Comparison of ENCODE assay signal across 1 cellular context in the genomic region with DNA sequence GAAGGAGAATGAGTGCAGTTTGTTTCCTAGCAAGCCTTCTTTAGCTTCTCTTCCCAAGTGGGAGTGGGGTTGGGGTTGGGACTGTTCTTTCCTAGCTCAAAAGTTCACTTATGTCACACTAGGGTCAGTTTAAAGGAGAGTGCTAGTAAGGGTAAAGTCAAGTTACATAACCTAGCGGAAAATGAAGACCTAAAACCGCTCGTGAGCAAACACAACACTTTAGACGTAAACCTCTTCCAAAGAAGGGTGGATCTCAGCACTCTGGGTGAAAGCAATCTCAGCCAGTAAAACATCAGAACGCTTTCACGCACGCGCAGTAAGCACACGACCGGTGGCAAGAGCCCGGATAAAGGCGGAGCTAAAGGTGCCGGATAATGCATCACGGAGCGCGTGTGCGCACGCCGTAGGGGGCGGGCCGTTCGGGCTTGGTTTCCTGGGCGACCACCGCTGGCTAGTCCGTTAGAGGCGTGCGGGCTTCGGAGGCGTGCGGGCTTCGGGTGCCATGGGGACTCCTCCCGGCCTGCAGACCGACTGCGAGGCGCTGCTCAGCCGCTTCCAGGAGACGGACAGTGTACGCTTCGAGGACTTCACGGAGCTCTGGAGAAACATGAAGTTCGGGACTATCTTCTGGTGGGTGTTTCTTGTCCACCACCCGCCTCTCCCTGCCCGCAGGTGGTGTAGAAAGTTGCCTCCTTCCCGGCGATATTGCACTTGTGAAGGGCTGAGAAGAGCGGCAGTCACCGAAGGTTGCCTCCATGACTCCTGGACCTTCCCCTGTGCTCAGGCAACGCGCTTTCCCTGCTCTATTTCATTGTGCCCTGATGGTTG.
TF ChIP-seq lines count a peak whose summit lies in the region.

SNAPC1 (plus strand) TSS at position 462 of the 828 bp plus-strand sequence; CDS start at position 503, 41 bp downstream.

TF ChIP-seq in HepG2, 621 proteins besides CTCF, POLR2A, EP300 and RAD21 (continued from another document and continues in another):
- TF ChIP-seq ARID4A (CRISPR knock-in tag; IDR thresholded peaks at IDR 0.05; ENCODE audit: borderline replicate concordance) = peak; percentile 85; the same call in 1 of the 2 replicates
- TF ChIP-seq MLXIP (CRISPR knock-in tag; IDR thresholded peaks at IDR 0.05; ENCODE audit: borderline replicate concordance) = no peak
- TF ChIP-seq, protein P1, sequence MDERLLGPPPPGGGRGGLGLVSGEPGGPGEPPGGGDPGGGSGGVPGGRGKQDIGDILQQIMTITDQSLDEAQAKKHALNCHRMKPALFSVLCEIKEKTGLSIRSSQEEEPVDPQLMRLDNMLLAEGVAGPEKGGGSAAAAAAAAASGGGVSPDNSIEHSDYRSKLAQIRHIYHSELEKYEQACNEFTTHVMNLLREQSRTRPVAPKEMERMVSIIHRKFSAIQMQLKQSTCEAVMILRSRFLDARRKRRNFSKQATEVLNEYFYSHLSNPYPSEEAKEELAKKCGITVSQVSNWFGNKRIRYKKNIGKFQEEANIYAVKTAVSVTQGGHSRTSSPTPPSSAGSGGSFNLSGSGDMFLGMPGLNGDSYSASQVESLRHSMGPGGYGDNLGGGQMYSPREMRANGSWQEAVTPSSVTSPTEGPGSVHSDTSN (CRISPR knock-in tag; IDR thresholded peaks at IDR 0.05) = no peak
- peak; percentile 98 for TF ChIP-seq ZNF331 (CRISPR knock-in tag; IDR thresholded peaks at IDR 0.05)
- 0 out of 2 replicates have a peak, but pooled peaks have one; percentile 55 for TF ChIP-seq SNAI1 (CRISPR knock-in tag; IDR thresholded peaks at IDR 0.05; ENCODE audit: borderline replicate concordance)
- TF ChIP-seq CREBL2 (CRISPR knock-in tag; IDR thresholded peaks at IDR 0.05; ENCODE audit: borderline replicate concordance) = no peak
- TF ChIP-seq ZBTB4 (CRISPR knock-in tag; IDR thresholded peaks at IDR 0.05; ENCODE audit: borderline replicate concordance) = peak; percentile 45; the same call in 1 of the 2 replicates
- TF ChIP-seq, protein P2, sequence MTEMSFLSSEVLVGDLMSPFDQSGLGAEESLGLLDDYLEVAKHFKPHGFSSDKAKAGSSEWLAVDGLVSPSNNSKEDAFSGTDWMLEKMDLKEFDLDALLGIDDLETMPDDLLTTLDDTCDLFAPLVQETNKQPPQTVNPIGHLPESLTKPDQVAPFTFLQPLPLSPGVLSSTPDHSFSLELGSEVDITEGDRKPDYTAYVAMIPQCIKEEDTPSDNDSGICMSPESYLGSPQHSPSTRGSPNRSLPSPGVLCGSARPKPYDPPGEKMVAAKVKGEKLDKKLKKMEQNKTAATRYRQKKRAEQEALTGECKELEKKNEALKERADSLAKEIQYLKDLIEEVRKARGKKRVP (CRISPR knock-in tag; IDR thresholded peaks at IDR 0.05) = 0 out of 4 replicates have a peak, but pooled peaks of 1 of the 2 experiments have one; percentile 51
- TF ChIP-seq ELF3 (CRISPR knock-in tag; IDR thresholded peaks at IDR 0.05) = peak; percentile 14; the same call in 1 of the 2 replicates
- TF ChIP-seq, protein P3, sequence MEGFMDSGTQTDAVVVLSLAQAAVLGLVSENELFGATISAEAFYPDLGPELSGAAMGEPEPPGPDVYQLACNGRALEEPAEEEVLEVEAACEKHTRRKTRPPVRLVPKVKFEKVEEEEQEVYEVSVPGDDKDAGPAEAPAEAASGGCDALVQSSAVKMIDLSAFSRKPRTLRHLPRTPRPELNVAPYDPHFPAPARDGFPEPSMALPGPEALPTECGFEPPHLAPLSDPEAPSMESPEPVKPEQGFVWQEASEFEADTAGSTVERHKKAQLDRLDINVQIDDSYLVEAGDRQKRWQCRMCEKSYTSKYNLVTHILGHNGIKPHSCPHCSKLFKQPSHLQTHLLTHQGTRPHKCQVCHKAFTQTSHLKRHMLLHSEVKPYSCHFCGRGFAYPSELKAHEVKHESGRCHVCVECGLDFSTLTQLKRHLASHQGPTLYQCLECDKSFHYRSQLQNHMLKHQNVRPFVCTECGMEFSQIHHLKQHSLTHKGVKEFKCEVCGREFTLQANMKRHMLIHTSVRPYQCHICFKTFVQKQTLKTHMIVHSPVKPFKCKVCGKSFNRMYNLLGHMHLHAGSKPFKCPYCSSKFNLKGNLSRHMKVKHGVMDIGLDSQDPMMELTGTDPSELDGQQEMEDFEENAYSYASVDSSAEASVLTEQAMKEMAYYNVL (CRISPR knock-in tag; IDR thresholded peaks at IDR 0.05; ENCODE audit: borderline replicate concordance) = 0 out of 2 replicates have a peak, but pooled peaks have one; percentile 49
- peak; percentile 87; the same call in 1 of the 2 replicates for TF ChIP-seq MXD1 (CRISPR knock-in tag; IDR thresholded peaks at IDR 0.05)
- peak; percentile 77 for TF ChIP-seq TGIF2 (CRISPR knock-in tag; IDR thresholded peaks at IDR 0.05)
- TF ChIP-seq NAIF1 (CRISPR knock-in tag; IDR thresholded peaks at IDR 0.05; ENCODE audit: borderline replicate concordance) = peak; percentile 73
- peak; percentile 27; the same call in 1 of the 2 replicates for TF ChIP-seq NFKB2 (CRISPR knock-in tag; IDR thresholded peaks at IDR 0.05; ENCODE audit: borderline replicate concordance)
- TF ChIP-seq ZFP36L2 (CRISPR knock-in tag; IDR thresholded peaks at IDR 0.05) = no peak
- TF ChIP-seq ZFX (CRISPR knock-in tag; IDR thresholded peaks at IDR 0.05; ENCODE audit: low read depth) = peak; percentile 63; the same call in 1 of the 2 replicates
- 0 out of 2 replicates have a peak, but pooled peaks have one; percentile 25 for TF ChIP-seq BCL6 (CRISPR knock-in tag; IDR thresholded peaks at IDR 0.05)
- 0 out of 2 replicates have a peak, but pooled peaks have one; percentile 28 for TF ChIP-seq KMT2A (CRISPR knock-in tag; IDR thresholded peaks at IDR 0.05)
- TF ChIP-seq MEF2D (CRISPR knock-in tag; IDR thresholded peaks at IDR 0.05) = peak; percentile 51
- 0 out of 2 replicates have a peak, but pooled peaks have one; percentile 32 for TF ChIP-seq WIZ (CRISPR knock-in tag; IDR thresholded peaks at IDR 0.05)
- peak; percentile 68; the same call in 1 of the 2 replicates for TF ChIP-seq POGZ (CRISPR knock-in tag; IDR thresholded peaks at IDR 0.05)
- TF ChIP-seq ZMYM4 (CRISPR knock-in tag; IDR thresholded peaks at IDR 0.05) = peak; percentile 88
- peak; percentile 38; the same call in 1 of the 2 replicates for TF ChIP-seq ZNF580 (CRISPR knock-in tag; IDR thresholded peaks at IDR 0.05; ENCODE audit: borderline replicate concordance, low read depth)
- TF ChIP-seq ZNF558 (CRISPR knock-in tag; IDR thresholded peaks at IDR 0.05; ENCODE audit: borderline replicate concordance) = 0 out of 2 replicates have a peak, but pooled peaks have one; percentile 13
- TF ChIP-seq ZNF101 (CRISPR knock-in tag; IDR thresholded peaks at IDR 0.05; ENCODE audit: borderline replicate concordance, low read depth) = no peak
- no peak for TF ChIP-seq ZNF335 (CRISPR knock-in tag; IDR thresholded peaks at IDR 0.05)
- TF ChIP-seq ZNF224 (CRISPR knock-in tag; IDR thresholded peaks at IDR 0.05) = no peak
- peak; percentile 36; the same call in 1 of the 2 replicates for TF ChIP-seq HOXA3 (CRISPR knock-in tag; IDR thresholded peaks at IDR 0.05)
- peak; percentile 73 for TF ChIP-seq MXD4 (CRISPR knock-in tag; IDR thresholded peaks at IDR 0.05)
- TF ChIP-seq ESRRA (CRISPR knock-in tag; IDR thresholded peaks at IDR 0.05; ENCODE audit: low read depth) = no peak; the same call in 1 of the 2 replicates
- 0 out of 2 replicates have a peak, but pooled peaks have one; percentile 29 for TF ChIP-seq ZNF33B (CRISPR knock-in tag; IDR thresholded peaks at IDR 0.05)
- TF ChIP-seq ZZZ3 (CRISPR knock-in tag; IDR thresholded peaks at IDR 0.05; ENCODE audit: borderline replicate concordance) = 0 out of 2 replicates have a peak, but pooled peaks have one; percentile 27
- 0 out of 2 replicates have a peak, but pooled peaks have one; percentile 24 for TF ChIP-seq ZNF788 (CRISPR knock-in tag; IDR thresholded peaks at IDR 0.05; ENCODE audit: borderline replicate concordance)
- TF ChIP-seq TBX2 (CRISPR knock-in tag; IDR thresholded peaks at IDR 0.05; ENCODE audit: borderline replicate concordance) = peak; percentile 72
- 0 out of 2 replicates have a peak, but pooled peaks have one; percentile 22 for TF ChIP-seq RFX3 (CRISPR knock-in tag; IDR thresholded peaks at IDR 0.05)
- TF ChIP-seq GMEB2 (CRISPR knock-in tag; IDR thresholded peaks at IDR 0.05; ENCODE audit: low read depth) = peak; percentile 72; the same call in 1 of the 2 replicates
- TF ChIP-seq ZNF121 (CRISPR knock-in tag; IDR thresholded peaks at IDR 0.05) = 0 out of 2 replicates have a peak, but pooled peaks have one; percentile 18
